22 cellular contexts compared by ENCODE assay signal in genomic region chr7:148232784-148233183, GRCh38.
"Had no signal": no experiment of that assay in that cellular context is flagged by ENCODE, and none has a peak within 500 bp of the region (broad histone marks: within the 10 kb centered on the region; RNA-seq: fewer than 3 reads in every experiment).

No MANE protein-coding gene starts in this region.

- H3K36me3 ChIP-seq: left lung, lower lobe of right lung, ovary, right lobe of liver, transverse colon, upper lobe of right lung, vagina had no signal

- H3K79me2 ChIP-seq: hepatocyte had no signal

- FAIRE-seq: colon, frontal cortex, kidney, small intestine had no signal

- ATAC-seq: left lung; lower lobe of right lung; naive thymus-derived CD8-positive, alpha-beta T cell; psoas muscle; right lobe of liver; stimulated activated naive B cell treated with anti-CD40 and anti-IgM and Interleukin-4, amounts not matched to agents 10 μg/mL and 1 μg/mL and 100 μg/mL, for 72 hours; upper lobe of right lung had no signal

- H3K4me2 ChIP-seq: hepatocyte had no signal

- H3K27me3 ChIP-seq: dorsolateral prefrontal cortex, hepatocyte, left lung, ovary, right lobe of liver, transverse colon, upper lobe of right lung, vagina had no signal

- H3K9me3 ChIP-seq: left lung, lower lobe of right lung, ovary, psoas muscle, right lobe of liver, transverse colon, upper lobe of right lung, vagina had no signal

- DNase-seq: effector CD4-positive, alpha-beta T cell; kidney; left lung; lower lobe of right lung; naive thymus-derived CD8-positive, alpha-beta T cell; nephron progenitor cell; occipital lobe; ovary; posterior cingulate gyrus; psoas muscle; right lobe of liver; small intestine; stimulated activated CD4-positive, alpha-beta T cell treated with anti-CD3 and anti-CD28 coated beads, Interleukin-15, amount 100 ng/mL, for 24 hours; stimulated activated CD4-positive, alpha-beta T cell treated with anti-CD3 and anti-CD28 coated beads, Interleukin-2, amount 100 ng/mL, for 48 hours; stimulated activated naive B cell treated with anti-CD40 and anti-IgM and Interleukin-4, amounts not matched to agents 10 μg/mL and 1 μg/mL and 100 μg/mL, for 72 hours; transverse colon; upper lobe of right lung had no signal

- H2AFZ ChIP-seq: hepatocyte had no signal

- H3K4me3 ChIP-seq: dorsolateral prefrontal cortex, hepatocyte, left lung, lower lobe of right lung, ovary, psoas muscle, right lobe of liver, transverse colon, upper lobe of right lung, vagina had no signal

- H3K27ac ChIP-seq: hepatocyte, left lung, lower lobe of right lung, ovary, psoas muscle, right lobe of liver, transverse colon, upper lobe of right lung, vagina had no signal
